Comparison of ENCODE assay signal across 13 cellular contexts in the genomic region with DNA sequence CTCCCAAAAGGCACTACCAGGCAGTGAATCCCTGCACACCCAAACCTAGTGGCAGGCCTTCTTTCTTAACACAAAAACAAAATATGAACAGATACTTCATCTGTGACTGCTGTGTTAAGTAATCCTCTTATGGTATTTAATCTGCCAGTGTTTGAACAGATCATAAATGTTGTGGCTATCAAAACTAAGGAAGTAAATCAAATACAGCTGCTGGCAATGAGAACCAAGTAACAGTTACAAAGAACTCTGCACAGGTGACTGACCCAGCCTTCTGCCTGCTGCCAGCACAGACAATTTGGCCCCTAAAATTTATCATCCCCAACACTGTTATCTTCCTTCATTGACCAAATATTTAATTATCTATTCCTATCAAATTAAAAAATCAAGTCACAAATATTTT.
DNase-seq lines count a peak whose midpoint lies in the region; ATAC-seq and TF ChIP-seq lines count a peak whose summit lies in the region.
"Had no signal": no experiment of that assay in that cellular context is flagged by ENCODE, and none has a peak within 500 bp of the region (broad histone marks: within the 10 kb centered on the region; RNA-seq: fewer than 3 reads in every experiment).

No MANE protein-coding gene starts in this region.

- peak; percentile 84 for ATAC-seq in mucosa of descending colon
- ATAC-seq in GM21723 (IDR thresholded peaks at IDR 0.05; ENCODE audit: unreplicated experiment) = no peak
- ATAC-seq in Right ventricle myocardium inferior = no peak

- H3K4me3 ChIP-seq in adipocyte (ENCODE audit: low read length) = peak overlapping the region; percentile 68
- no peak overlapping the region for H3K4me3 ChIP-seq in mucosa of descending colon
- H3K4me3 ChIP-seq: SJCRH30, stomach had no signal

- H3K9me3 ChIP-seq in adipocyte (ENCODE audit: control insufficient read depth, low read length) = no peaks in the 10 kb centered on the region
- H3K9me3 ChIP-seq in mucosa of descending colon = no peaks in the 10 kb centered on the region
- H3K9me3 ChIP-seq: Caco-2, SJCRH30, stomach had no signal

- no peak for TF ChIP-seq CTCF in mucosa of descending colon (IDR thresholded peaks at IDR 0.05)

- H3K9ac ChIP-seq in adipocyte (ENCODE audit: low read length) = peak overlapping the region; percentile 28

- H3K4me1 ChIP-seq in adipocyte (ENCODE audit: control insufficient read depth, insufficient read depth, low read length) (peaks cover 43% of the 10 kb centered on the region), mucosa of descending colon (ENCODE audit: low read depth) (peaks cover 25% of the 10 kb centered on the region)
- H3K4me1 ChIP-seq: Caco-2 had no signal

- no peaks in the 10 kb centered on the region for H3K27me3 ChIP-seq in adipocyte (replicated peaks; ENCODE audit: control insufficient read depth, insufficient read depth, low read length)
- H3K27me3 ChIP-seq: SJCRH30, stomach had no signal

- intact Hi-C loops in mucosa of descending colon (cut with DNase I, micrococcal nuclease) (no loop called here), Right ventricle myocardium inferior (cut with DNase I) (no loop called here)

- H3K36me3 ChIP-seq in adipocyte (ENCODE audit: control insufficient read depth, insufficient read depth, low read length, severe bottlenecking) (no peaks in the 10 kb centered on the region), mucosa of descending colon (ENCODE audit: low read depth) (no peaks in the 10 kb centered on the region)
- H3K36me3 ChIP-seq: SJCRH30, stomach had no signal

- DNase-seq in COR-L47 (lab: John Stamatoyannopoulos, UW) = peak; percentile 15
- DNase-seq in LHCN-M2 (ENCODE audit: low read depth) = peak; percentile 10
- DNase-seq in adipocyte (ENCODE audit: low read depth) = no peak
- DNase-seq in mucosa of descending colon = no peak
- no peak for DNase-seq in activated T-cell treated with anti-CD3 and anti-CD28 coated beads, Interleukin-2, amount 50 U/mL, for 48 hours
- no peak for DNase-seq in Ammon's horn (ENCODE audit: low spot score)
- DNase-seq in Right ventricle myocardium inferior (ENCODE audit: missing footprints) = no peak
- DNase-seq: activated B cell treated with CpG ODN at 0.5 μM for 24 hours, Caco-2, NCI-H226, stomach had no signal

Comparison
In these comparisons a context has a peak if more than half of its experiments do, and no peak if none do; other contexts are left out.
1. DNase-seq: peak in COR-L47 (single experiment) and LHCN-M2 (single experiment); none in adipocyte (single experiment), mucosa of descending colon (0 of 3), activated T-cell treated with anti-CD3 and anti-CD28 coated beads, Interleukin-2, amount 50 U/mL, for 48 hours (0 of 2), Ammon's horn (single experiment) and Right ventricle myocardium inferior (single experiment).